ENCODE assay signal across 9 cellular contexts in the genomic region with DNA sequence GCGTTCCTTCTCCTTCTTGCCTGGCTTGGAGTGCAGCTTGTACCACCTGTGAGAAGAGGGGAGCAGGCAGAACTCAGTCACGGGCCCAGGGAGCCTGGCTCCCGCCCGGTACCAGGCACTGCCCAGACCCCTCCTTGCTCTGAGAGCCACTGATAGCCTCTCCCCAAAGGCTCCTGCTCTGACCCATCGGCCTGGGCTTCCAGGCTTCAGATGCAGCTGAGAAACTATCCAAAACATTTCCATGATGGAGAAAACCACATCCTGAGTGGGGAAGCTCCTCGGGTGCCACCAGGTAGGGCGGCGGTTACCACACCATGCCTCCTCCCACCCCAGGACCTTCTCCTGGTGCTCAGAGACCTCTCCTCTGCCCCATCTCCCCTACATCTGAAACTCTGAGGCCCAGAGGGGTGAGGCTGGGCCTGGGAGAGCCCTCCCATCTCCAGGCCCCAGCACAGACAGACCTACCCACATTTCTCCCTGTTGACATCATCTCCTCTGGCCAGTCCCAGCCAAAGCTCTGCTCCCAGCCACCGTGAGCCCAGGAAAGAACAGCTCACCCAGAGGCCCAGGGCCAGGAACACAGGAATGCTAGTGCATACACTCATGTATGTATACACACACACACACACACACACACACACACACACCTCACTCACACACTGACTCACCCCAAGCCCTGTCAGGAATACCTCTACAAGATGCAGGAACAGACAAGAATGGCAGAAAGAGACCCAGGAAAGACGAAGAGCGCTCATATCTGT. TPM values are rescaled to one million over a fixed set of nuclear protein-coding genes. Genes with fewer than 3 reads are reported as not detected.
DNase-seq lines count a peak whose midpoint lies in the region; ATAC-seq and TF ChIP-seq lines count a peak whose summit lies in the region.
"Had no signal": no experiment of that assay in that cellular context is flagged by ENCODE, and none has a peak within 500 bp of the region (broad histone marks: within the 10 kb centered on the region; RNA-seq: fewer than 3 reads in every experiment).

No MANE protein-coding gene starts in this region.

- no peak for TF ChIP-seq CTCF in uterus (IDR thresholded peaks at IDR 0.05)
- no peak for TF ChIP-seq CTCF in CD8-positive, alpha-beta T cell (IDR thresholded peaks at IDR 0.05)

- no peaks in the 10 kb centered on the region for H3K9me3 ChIP-seq in mesenchymal stem cell (ENCODE audit: control insufficient read depth, low read length)
- no peaks in the 10 kb centered on the region for H3K9me3 ChIP-seq in uterus
- no peaks in the 10 kb centered on the region for H3K9me3 ChIP-seq in CD8-positive, alpha-beta T cell (ENCODE audit: low read length)
- H3K9me3 ChIP-seq: neutrophil had no signal

- no peak for ATAC-seq in HG03095 (IDR thresholded peaks at IDR 0.05; ENCODE audit: unreplicated experiment)
- ATAC-seq in CD8-positive, alpha-beta T cell: no peak

- H2AFZ ChIP-seq in mesenchymal stem cell (ENCODE audit: low read depth, low read length): no peak overlapping the region

- TF ChIP-seq EP300 in Ishikawa (IDR thresholded peaks at IDR 0.05; ENCODE audit: borderline replicate concordance): no peak

- H4K91ac ChIP-seq in mesenchymal stem cell (ENCODE audit: low read length): peak overlapping the region; percentile 62

- POLR2A ChIA-PET in CD8-positive, alpha-beta T cell (lab: Charles Lee): interaction anchor here (0.6 kb wide), 1 partner anchor 51 kb away, joined by 3 read pairs; no protein-coding TSS in a partner anchor

- peaks cover 9% of the 10 kb centered on the region for H3K36me3 Mint-ChIP-seq in CD8-positive, alpha-beta T cell

- H2BK12ac ChIP-seq in mesenchymal stem cell (ENCODE audit: low read length in 2 of 2): peak overlapping the region; percentile 11 to 38

- H2AK5ac ChIP-seq in mesenchymal stem cell (ENCODE audit: low read length, severe bottlenecking): peak overlapping the region; percentile 46

- H3K18ac ChIP-seq in mesenchymal stem cell (ENCODE audit: low read depth in 1 of 2, low read length in 2 of 2): peak overlapping the region; percentile 55 to 65

- H2BK5ac ChIP-seq in mesenchymal stem cell (ENCODE audit: low read depth, low read length, poor library complexity, severe bottlenecking): peak overlapping the region; percentile 83

- peak overlapping the region; percentile 5 for H4K8ac ChIP-seq in mesenchymal stem cell (ENCODE audit: low read length)

- H3K4me1 ChIP-seq in mesenchymal stem cell (ENCODE audit: control insufficient read depth, insufficient read depth, low read depth, low read length): peaks cover 82% of the 10 kb centered on the region
- no peaks in the 10 kb centered on the region for H3K4me1 ChIP-seq in uterus
- H3K4me1 ChIP-seq in CD8-positive, alpha-beta T cell (ENCODE audit: insufficient read depth, low read length): no peaks in the 10 kb centered on the region

- H3K36me3 ChIP-seq in mesenchymal stem cell (ENCODE audit: control insufficient read depth in 1 of 2, insufficient read depth in 2 of 2, low read depth in 1 of 2, low read length in 2 of 2) (peaks cover 36 to 38% of the 10 kb centered on the region in 2 experiments), uterus (no peaks in the 10 kb centered on the region)
- no peaks in the 10 kb centered on the region for H3K36me3 ChIP-seq in CD8-positive, alpha-beta T cell (ENCODE audit: insufficient read depth, low read length)
- H3K36me3 ChIP-seq: cardiac muscle cell, neutrophil had no signal

- WGBS in mesenchymal stem cell: 59% methylated on average over 11 of the region's 11 CpGs

- no peak overlapping the region for H2BK15ac ChIP-seq in mesenchymal stem cell (ENCODE audit: low read depth, poor library complexity, severe bottlenecking)

- H3K14ac ChIP-seq in mesenchymal stem cell (ENCODE audit: low read length in 2 of 2): no peak overlapping the region

- intact Hi-C loops in uterus (cut with DNase I; ENCODE audit: low total_unique reads): loop anchor here (5.0 kb wide), 2 partner anchors 73 to 88 kb away; no protein-coding TSS in a partner anchor
- intact Hi-C loops in CD8-positive, alpha-beta T cell (cut with DNase I, micrococcal nuclease): no loop called here

- H3K4me2 ChIP-seq in mesenchymal stem cell (ENCODE audit: low read length, poor library complexity, severe bottlenecking): peak overlapping the region; percentile 30

- DNase-seq in dedifferentiated amniotic fluid mesenchymal stem cell (ENCODE audit: extremely low spot score) (peak; percentile 96), mesenchymal stem cell (peak; percentile 98), uterus (peak; percentile 74 to 81), NCI-H526 treated with DMSO at 0.1 percent for 48 hours (lab: John Stamatoyannopoulos, UW) (no peak)
- no peak for DNase-seq in CD8-positive, alpha-beta T cell

- no peak for TF ChIP-seq RAD21 in Ishikawa (IDR thresholded peaks at IDR 0.05; ENCODE audit: low read depth)

- peaks cover 15% of the 10 kb centered on the region for H3K79me1 ChIP-seq in mesenchymal stem cell (replicated peaks; ENCODE audit: low read length, poor library complexity, severe bottlenecking)

- H3K4me1 Mint-ChIP-seq in CD8-positive, alpha-beta T cell (ENCODE audit: low read depth): no peaks in the 10 kb centered on the region

- no peaks in the 10 kb centered on the region for H3K27me3 Mint-ChIP-seq in CD8-positive, alpha-beta T cell (ENCODE audit: low read depth)

- TF ChIP-seq POLR2A in uterus (IDR thresholded peaks at IDR 0.05): no peak

- peak overlapping the region; percentile 27 to 34 for H3K4ac ChIP-seq in mesenchymal stem cell (ENCODE audit: low read depth in 1 of 2, low read length in 2 of 2)

- H3K4me3 ChIP-seq in mesenchymal stem cell (ENCODE audit: insufficient read depth in 1 of 2, low read depth in 1 of 2, low read length in 2 of 2) (peak overlapping the region in 1 of 2 experiments; percentile 14), uterus (no peak overlapping the region)
- H3K4me3 ChIP-seq in CD8-positive, alpha-beta T cell (ENCODE audit: low read depth, low read length): no peak overlapping the region
- H3K4me3 ChIP-seq: cardiac muscle cell had no signal

- H3K9me3 Mint-ChIP-seq in CD8-positive, alpha-beta T cell: no peaks in the 10 kb centered on the region

- CTCF ChIA-PET in CD8-positive, alpha-beta T cell (lab: Charles Lee): interaction anchor here (1.1 to 7.8 kb wide), 5 partner anchors 18 to 88 kb away, joined by 3 to 106 read pairs (median 7); no protein-coding TSS in a partner anchor

- H3K27me3 ChIP-seq in mesenchymal stem cell (ENCODE audit: control insufficient read depth in 1 of 2, insufficient read depth in 1 of 2, low read length in 2 of 2) (no peaks in the 10 kb centered on the region), uterus (no peaks in the 10 kb centered on the region)
- no peaks in the 10 kb centered on the region for H3K27me3 ChIP-seq in CD8-positive, alpha-beta T cell (ENCODE audit: insufficient read depth, low read length)
- H3K27me3 ChIP-seq: cardiac muscle cell, neutrophil had no signal

- H3K27ac Mint-ChIP-seq in CD8-positive, alpha-beta T cell: no peak overlapping the region

- H3K4me3 Mint-ChIP-seq in CD8-positive, alpha-beta T cell: no peak overlapping the region

- no peak overlapping the region for H3K23ac ChIP-seq in mesenchymal stem cell (ENCODE audit: low read length in 2 of 2)

- H2BK120ac ChIP-seq in mesenchymal stem cell (ENCODE audit: low read depth, low read length): no peak overlapping the region

- H3K27ac ChIP-seq in mesenchymal stem cell (ENCODE audit: low read length, poor library complexity, severe bottlenecking) (peak overlapping the region; percentile 89), uterus (peak overlapping the region; percentile 61 to 73)
- no peak overlapping the region for H3K27ac ChIP-seq in CD8-positive, alpha-beta T cell (ENCODE audit: low read depth, low read length)
- H3K27ac ChIP-seq: cardiac muscle cell, neutrophil had no signal

- H3K9ac ChIP-seq in mesenchymal stem cell (ENCODE audit: low read length): peak overlapping the region; percentile 74

TF ChIP-seq in Ishikawa, 13 proteins besides CTCF, POLR2A, EP300 and RAD21:
- TF ChIP-seq TEAD4 (IDR thresholded peaks at IDR 0.05): peak; percentile 58
- TF ChIP-seq, protein P1, sequence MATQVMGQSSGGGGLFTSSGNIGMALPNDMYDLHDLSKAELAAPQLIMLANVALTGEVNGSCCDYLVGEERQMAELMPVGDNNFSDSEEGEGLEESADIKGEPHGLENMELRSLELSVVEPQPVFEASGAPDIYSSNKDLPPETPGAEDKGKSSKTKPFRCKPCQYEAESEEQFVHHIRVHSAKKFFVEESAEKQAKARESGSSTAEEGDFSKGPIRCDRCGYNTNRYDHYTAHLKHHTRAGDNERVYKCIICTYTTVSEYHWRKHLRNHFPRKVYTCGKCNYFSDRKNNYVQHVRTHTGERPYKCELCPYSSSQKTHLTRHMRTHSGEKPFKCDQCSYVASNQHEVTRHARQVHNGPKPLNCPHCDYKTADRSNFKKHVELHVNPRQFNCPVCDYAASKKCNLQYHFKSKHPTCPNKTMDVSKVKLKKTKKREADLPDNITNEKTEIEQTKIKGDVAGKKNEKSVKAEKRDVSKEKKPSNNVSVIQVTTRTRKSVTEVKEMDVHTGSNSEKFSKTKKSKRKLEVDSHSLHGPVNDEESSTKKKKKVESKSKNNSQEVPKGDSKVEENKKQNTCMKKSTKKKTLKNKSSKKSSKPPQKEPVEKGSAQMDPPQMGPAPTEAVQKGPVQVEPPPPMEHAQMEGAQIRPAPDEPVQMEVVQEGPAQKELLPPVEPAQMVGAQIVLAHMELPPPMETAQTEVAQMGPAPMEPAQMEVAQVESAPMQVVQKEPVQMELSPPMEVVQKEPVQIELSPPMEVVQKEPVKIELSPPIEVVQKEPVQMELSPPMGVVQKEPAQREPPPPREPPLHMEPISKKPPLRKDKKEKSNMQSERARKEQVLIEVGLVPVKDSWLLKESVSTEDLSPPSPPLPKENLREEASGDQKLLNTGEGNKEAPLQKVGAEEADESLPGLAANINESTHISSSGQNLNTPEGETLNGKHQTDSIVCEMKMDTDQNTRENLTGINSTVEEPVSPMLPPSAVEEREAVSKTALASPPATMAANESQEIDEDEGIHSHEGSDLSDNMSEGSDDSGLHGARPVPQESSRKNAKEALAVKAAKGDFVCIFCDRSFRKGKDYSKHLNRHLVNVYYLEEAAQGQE (IDR thresholded peaks at IDR 0.05; ENCODE audit: low read depth): no peak

RNA-seq across cellular contexts. Expression of gene SFXN5, which starts 17.9 kb away (rescaled TPM):
- 9.9 TPM for polyA plus RNA-seq in mesenchymal stem cell (2013, experiment 1 of 2)
- polyA plus RNA-seq in mesenchymal stem cell (2013, experiment 2 of 2): 9.8 TPM
- total RNA-seq in uterus: 10 to 100 TPM in 2 of 4 donors, 1 to 10 TPM in 2; 2.1 to 16.0 (median 10.6) TPM
- total RNA-seq in CD8-positive, alpha-beta T cell: 1 to 10 TPM; 6.1 to 9.3 TPM

RNA-seq across cellular contexts. Expression of gene RAB11FIP5, which starts 23.3 kb away (rescaled TPM):
- polyA plus RNA-seq in mesenchymal stem cell (2013, experiment 1 of 2): 19.7 TPM
- 18.7 TPM for polyA plus RNA-seq in mesenchymal stem cell (2013, experiment 2 of 2)
- 10 to 100 TPM; 22.4 to 45.7 (median 31.7) TPM for total RNA-seq in uterus
- 10 to 100 TPM in 1 of 2 experiments, 1 to 10 TPM in 1; 4.7 to 10.7 TPM for total RNA-seq in CD8-positive, alpha-beta T cell

Comparison
In these comparisons a context has a peak if more than half of its experiments do, and no peak if none do; other contexts are left out.
1. DNase-seq: peak in dedifferentiated amniotic fluid mesenchymal stem cell (single experiment), mesenchymal stem cell (single experiment) and uterus (2 of 2); none in NCI-H526 treated with DMSO at 0.1 percent for 48 hours (single experiment) and CD8-positive, alpha-beta T cell (0 of 7).